28 cellular contexts compared by ENCODE assay signal in genomic region chr4:92516450-92516849, GRCh38.
"Had no signal": no experiment of that assay in that cellular context is flagged by ENCODE, and none has a peak within 500 bp of the region (broad histone marks: within the 10 kb centered on the region; RNA-seq: fewer than 3 reads in every experiment).

No MANE protein-coding gene starts in this region.

- H3K9ac ChIP-seq: KMS-11, SK-N-SH had no signal

- H3K4me1 ChIP-seq: SJCRH30 had no signal

- H3K4me2 ChIP-seq: KMS-11, SK-N-SH had no signal

- H3K27me3 ChIP-seq: SJCRH30 had no signal

- DNase-seq: activated B cell treated with CpG ODN at 0.5 μM for 24 hours; activated CD4-positive, alpha-beta memory T cell treated with anti-CD3 and anti-CD28 coated beads for 36 hours; activated CD4-positive, alpha-beta T cell treated with anti-CD3 and anti-CD28 coated beads for 4 hours; activated CD4-positive, alpha-beta T cell treated with anti-CD3 and anti-CD28 coated beads, Interleukin-2, amount 50 U/mL, for 1 hour; activated CD4-positive, CD25-positive, alpha-beta regulatory T cell treated with anti-CD3 and anti-CD28 coated beads, Interleukin-2, amount 50 U/mL, for 72 hours; activated CD8-positive, alpha-beta memory T cell treated with anti-CD3 and anti-CD28 coated beads, Interleukin-2, amount 50 U/mL, for 48 hours; activated effector memory CD4-positive, alpha-beta T cell treated with Interleukin-2 at 50 U/mL for 16 hours; activated naive CD4-positive, alpha-beta T cell treated with anti-CD3 and anti-CD28 coated beads, Interleukin-2, amount 10 ng/mL, durations not matched to agents 7 days and 5 days; activated naive CD8-positive, alpha-beta T cell treated with anti-CD3 and anti-CD28 coated beads, Interleukin-2, amount 50 U/mL, for 24 hours; activated T-cell treated with anti-CD3 and anti-CD28 coated beads, Interleukin-2, amount 50 U/mL, for 48 hours; anterior cingulate cortex; central memory CD4-positive, alpha-beta T cell; MM.1S; MV-4-11; NCI-H1092; NCI-H1436 treated with DMSO at 0.1 percent for 48 hours; NCI-H1694 treated with DMSO at 0.1 percent for 48 hours; NCI-H2029 treated with DMSO at 0.1 percent for 48 hours; NCI-H2107; NCI-H2171; NCI-H345; NCI-H524 treated with DMSO at 0.1 percent for 48 hours; NCI-H748 treated with DMSO at 0.1 percent for 48 hours; SHP77; SK-N-SH had no signal

- H3K36me3 ChIP-seq: SJCRH30 had no signal

- H3K27ac ChIP-seq: KMS-11, SJCRH30 had no signal

- H3K4me3 ChIP-seq: SJCRH30 had no signal

- ATAC-seq: activated naive CD8-positive, alpha-beta T cell treated with anti-CD3 and anti-CD28 coated beads, Interleukin-2, amount 50 U/mL, for 24 hours; Panc1 had no signal
